ENCODE assay signal across 8 cellular contexts in genomic region chr17:42153919-42154491, GRCh38. TPM values are rescaled to one million over a fixed set of nuclear protein-coding genes. Genes with fewer than 3 reads are reported as not detected.
DNase-seq lines count a peak whose midpoint lies in the region; ATAC-seq, FAIRE-seq and TF ChIP-seq lines count a peak whose summit lies in the region.

No MANE protein-coding gene starts in this region.

- peak overlapping the region; percentile 81 for H3K27ac Mint-ChIP-seq in activated naive CD8-positive, alpha-beta T cell treated with anti-CD3 and anti-CD28 coated beads for 36 hours

- TF ChIP-seq CTCF in AG10803 (conservative IDR thresholded peaks at IDR 0.05; ENCODE audit: low read length) = no peak

- peaks cover 8% of the 10 kb centered on the region for H3K36me3 Mint-ChIP-seq in activated naive CD8-positive, alpha-beta T cell treated with anti-CD3 and anti-CD28 coated beads for 36 hours

- peaks cover 25% of the 10 kb centered on the region for H3K4me1 Mint-ChIP-seq in activated naive CD8-positive, alpha-beta T cell treated with anti-CD3 and anti-CD28 coated beads for 36 hours

- DNase-seq in AG10803 (ENCODE audit: low read depth) = peak; percentile 43
- no peak for DNase-seq in HTR-8/SVneo (ENCODE audit: insufficient read length, low spot score)
- no peak for DNase-seq in activated naive CD8-positive, alpha-beta T cell treated with anti-CD3 and anti-CD28 coated beads for 36 hours
- peak; percentile 49 for DNase-seq in iris pigment epithelial cell (ENCODE audit: low read depth)
- no peak for DNase-seq in substantia nigra (lab: John Stamatoyannopoulos, UW)
- no peak for DNase-seq in DMS79 (lab: John Stamatoyannopoulos, UW)

- ATAC-seq in HG03442 (IDR thresholded peaks at IDR 0.05; ENCODE audit: unreplicated experiment) = no peak
- no peak for ATAC-seq in GM21717 (IDR thresholded peaks at IDR 0.05; ENCODE audit: unreplicated experiment)

- peak; percentile 57 for FAIRE-seq in HTR-8/SVneo (lab: Jason Lieb, UNC)

- peak overlapping the region; percentile 94 for H3K4me3 Mint-ChIP-seq in activated naive CD8-positive, alpha-beta T cell treated with anti-CD3 and anti-CD28 coated beads for 36 hours

- H3K4me3 ChIP-seq in AG10803 (ENCODE audit: low read length) = peak overlapping the region; percentile 99

- H3K9me3 Mint-ChIP-seq in activated naive CD8-positive, alpha-beta T cell treated with anti-CD3 and anti-CD28 coated beads for 36 hours = no peaks in the 10 kb centered on the region

- H3K27me3 Mint-ChIP-seq in activated naive CD8-positive, alpha-beta T cell treated with anti-CD3 and anti-CD28 coated beads for 36 hours = no peaks in the 10 kb centered on the region

- H3K27ac ChIP-seq in substantia nigra (ENCODE audit: low read depth, low read length, poor library complexity, severe bottlenecking) = peak overlapping the region; percentile 85

RNA-seq across cellular contexts. Expression of gene RAB5C, which starts 0.8 kb away (rescaled TPM):
- total RNA-seq in activated naive CD8-positive, alpha-beta T cell treated with anti-CD3 and anti-CD28 coated beads for 36 hours = 10 to 100 TPM; 44.4 to 48.9 TPM

RNA-seq across cellular contexts. Expression of gene KCNH4, which starts 26.9 kb away (rescaled TPM):
- total RNA-seq in activated naive CD8-positive, alpha-beta T cell treated with anti-CD3 and anti-CD28 coated beads for 36 hours = under 1 TPM; 0.39 to 0.44 TPM

RNA-seq across cellular contexts. Expression of gene HCRT, which starts 31.2 kb away (rescaled TPM):
- total RNA-seq in activated naive CD8-positive, alpha-beta T cell treated with anti-CD3 and anti-CD28 coated beads for 36 hours = not detected

RNA-seq across cellular contexts. Expression of gene HSPB9, which starts 31.4 kb away (rescaled TPM):
- total RNA-seq in activated naive CD8-positive, alpha-beta T cell treated with anti-CD3 and anti-CD28 coated beads for 36 hours = under 1 TPM; 0.18 to 0.33 TPM

RNA-seq across cellular contexts. Expression of gene KAT2A, which starts 32.8 kb away (rescaled TPM):
- 10 to 100 TPM; 49.1 to 51.6 TPM for total RNA-seq in activated naive CD8-positive, alpha-beta T cell treated with anti-CD3 and anti-CD28 coated beads for 36 hours

Comparison
In these comparisons a context has a peak if more than half of its experiments do, and no peak if none do; other contexts are left out.
1. DNase-seq: peak in AG10803 (single experiment) and iris pigment epithelial cell (single experiment); none in HTR-8/SVneo (single experiment), activated naive CD8-positive, alpha-beta T cell treated with anti-CD3 and anti-CD28 coated beads for 36 hours (single experiment), substantia nigra (0 of 49) and DMS79 (single experiment).